In the genomic region with DNA sequence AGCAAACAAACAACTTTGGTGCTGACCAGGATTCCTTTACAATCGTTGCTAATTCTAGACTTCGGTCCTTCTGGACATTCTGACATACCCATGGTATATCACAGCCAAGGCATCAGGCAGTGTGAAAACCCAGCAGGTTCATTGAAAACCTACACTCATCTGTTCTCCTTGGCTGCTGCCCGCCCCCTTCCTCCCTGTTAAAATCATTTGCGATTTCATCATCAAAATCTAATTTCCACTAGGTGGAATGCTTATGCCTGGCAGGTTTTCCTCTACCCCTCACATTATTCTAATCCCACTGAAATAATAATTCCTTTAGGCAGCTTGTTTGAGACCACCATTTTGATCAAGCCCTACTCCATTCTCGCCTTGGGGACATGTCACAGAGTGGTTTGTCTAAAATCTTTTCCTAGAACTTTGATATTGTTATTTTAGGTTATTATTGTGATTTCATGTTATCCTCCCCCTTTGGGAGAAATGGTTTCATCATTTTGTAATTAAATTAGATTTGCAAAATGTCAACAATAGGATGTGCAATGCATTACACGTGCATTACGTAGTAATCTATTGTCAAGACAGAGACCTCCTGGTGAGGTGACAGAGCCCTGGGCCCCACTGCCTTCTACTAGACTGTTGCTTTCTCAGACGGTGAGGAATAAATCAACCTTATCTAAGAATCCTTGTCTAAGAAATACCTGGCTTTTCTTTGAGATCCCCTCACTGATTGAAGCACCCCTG, we compare ENCODE assay signal across 14 cellular contexts. TPM values are rescaled to one million over a fixed set of nuclear protein-coding genes. Genes with fewer than 3 reads are reported as not detected.
A peak's percentile ranks its signal among the peaks of the same experiment; 100 is the strongest.
DNase-seq lines count a peak whose midpoint lies in the region; ATAC-seq and TF ChIP-seq lines count a peak whose summit lies in the region.
"Had no signal": no experiment of that assay in that cellular context is flagged by ENCODE, and none has a peak within 500 bp of the region (broad histone marks: within the 10 kb centered on the region; RNA-seq: fewer than 3 reads in every experiment).

No MANE protein-coding gene starts in this region.

- H3K4me1 ChIP-seq in neutrophil (ENCODE audit: control insufficient read depth in 1 of 2, insufficient read depth in 1 of 2, low read depth in 1 of 2, low read length in 1 of 2) = peaks cover 32 to 48% of the 10 kb centered on the region in 2 experiments

- POLR2A ChIA-PET in activated naive CD8-positive, alpha-beta T cell treated with anti-CD3 and anti-CD28 coated beads, Interleukin-2, amount 10 ng/mL, durations not matched to agents 7 days and 5 days (lab: Charles Lee) = no interaction called here

- DNase-seq in activated naive CD8-positive, alpha-beta T cell treated with anti-CD3 and anti-CD28 coated beads, Interleukin-2, amount 10 ng/mL, durations not matched to agents 7 days and 5 days = peak; percentile 8
- no peak for DNase-seq in activated naive CD8-positive, alpha-beta T cell treated with anti-CD3 and anti-CD28 coated beads, Interleukin-2, amount 50 U/mL, for 24 hours
- no peak for DNase-seq in substantia nigra (lab: John Stamatoyannopoulos, UW)
- DNase-seq: C1 segment of cervical spinal cord, DMS 273 treated with DMSO at 0.1 percent for 48 hours, GDM1, NCI-H1092 treated with DMSO at 0.1 percent for 48 hours, NCI-H524, SHP77 had no signal

- no peaks in the 10 kb centered on the region for H3K9me3 ChIP-seq in neutrophil
- H3K9me3 ChIP-seq: A549 had no signal

- H3K27ac ChIP-seq in neutrophil = peak overlapping the region; percentile 59
- H3K27ac ChIP-seq in substantia nigra (ENCODE audit: low read depth, low read length, poor library complexity, severe bottlenecking) = no peak overlapping the region
- H3K27ac ChIP-seq: A549 had no signal

- no peak overlapping the region for H3K4me3 ChIP-seq in neutrophil (ENCODE audit: low read depth in 1 of 2, low read length in 1 of 2)
- H3K4me3 ChIP-seq: A549 had no signal

- H3K36me3 ChIP-seq in neutrophil = peaks cover 38% of the 10 kb centered on the region

- H3K4me1 Mint-ChIP-seq in activated naive CD8-positive, alpha-beta T cell treated with anti-CD3 and anti-CD28 coated beads, Interleukin-2, amount 10 ng/mL, durations not matched to agents 7 days and 5 days = peaks cover 8% of the 10 kb centered on the region
- peaks cover 11% of the 10 kb centered on the region for H3K4me1 Mint-ChIP-seq in activated naive CD8-positive, alpha-beta T cell treated with anti-CD3 and anti-CD28 coated beads, Interleukin-2, amount 50 U/mL, for 24 hours
- peaks cover 33% of the 10 kb centered on the region for H3K4me1 Mint-ChIP-seq in dendritic cell treated with granulocyte-macrophage colony-stimulating factor and Interleukin-4, amounts not matched to agents 40 ng/mL and 50 ng/mL, for 4 days (ENCODE audit: low read depth)

- H3K27ac Mint-ChIP-seq in activated naive CD8-positive, alpha-beta T cell treated with anti-CD3 and anti-CD28 coated beads, Interleukin-2, amount 10 ng/mL, durations not matched to agents 7 days and 5 days = no peak overlapping the region
- H3K27ac Mint-ChIP-seq in activated naive CD8-positive, alpha-beta T cell treated with anti-CD3 and anti-CD28 coated beads, Interleukin-2, amount 50 U/mL, for 24 hours = no peak overlapping the region
- H3K27ac Mint-ChIP-seq in dendritic cell treated with granulocyte-macrophage colony-stimulating factor and Interleukin-4, amounts not matched to agents 40 ng/mL and 50 ng/mL, for 4 days = peak overlapping the region; percentile 62

- H3K36me3 Mint-ChIP-seq in activated naive CD8-positive, alpha-beta T cell treated with anti-CD3 and anti-CD28 coated beads, Interleukin-2, amount 10 ng/mL, durations not matched to agents 7 days and 5 days = peaks cover 12% of the 10 kb centered on the region
- H3K36me3 Mint-ChIP-seq in activated naive CD8-positive, alpha-beta T cell treated with anti-CD3 and anti-CD28 coated beads, Interleukin-2, amount 50 U/mL, for 24 hours (ENCODE audit: low read depth) = peaks cover 8% of the 10 kb centered on the region
- no peaks in the 10 kb centered on the region for H3K36me3 Mint-ChIP-seq in dendritic cell treated with granulocyte-macrophage colony-stimulating factor and Interleukin-4, amounts not matched to agents 40 ng/mL and 50 ng/mL, for 4 days (ENCODE audit: low read depth)

- ATAC-seq in activated naive CD8-positive, alpha-beta T cell treated with anti-CD3 and anti-CD28 coated beads, Interleukin-2, amount 10 ng/mL, durations not matched to agents 7 days and 5 days (ENCODE audit: low read depth) = no peak
- ATAC-seq in activated naive CD8-positive, alpha-beta T cell treated with anti-CD3 and anti-CD28 coated beads, Interleukin-2, amount 50 U/mL, for 24 hours = no peak
- ATAC-seq in HG02588 (IDR thresholded peaks at IDR 0.05; ENCODE audit: unreplicated experiment) (no peak), HG03442 (IDR thresholded peaks at IDR 0.05; ENCODE audit: unreplicated experiment) (no peak)
- ATAC-seq: A549 had no signal

- no peaks in the 10 kb centered on the region for H3K9me3 Mint-ChIP-seq in activated naive CD8-positive, alpha-beta T cell treated with anti-CD3 and anti-CD28 coated beads, Interleukin-2, amount 10 ng/mL, durations not matched to agents 7 days and 5 days
- no peaks in the 10 kb centered on the region for H3K9me3 Mint-ChIP-seq in activated naive CD8-positive, alpha-beta T cell treated with anti-CD3 and anti-CD28 coated beads, Interleukin-2, amount 50 U/mL, for 24 hours
- H3K9me3 Mint-ChIP-seq in dendritic cell treated with granulocyte-macrophage colony-stimulating factor and Interleukin-4, amounts not matched to agents 40 ng/mL and 50 ng/mL, for 4 days = no peaks in the 10 kb centered on the region

- TF ChIP-seq CTCF in neutrophil (IDR thresholded peaks at IDR 0.05) = no peak

- no peaks in the 10 kb centered on the region for H3K27me3 ChIP-seq in neutrophil

- H3K27me3 Mint-ChIP-seq in activated naive CD8-positive, alpha-beta T cell treated with anti-CD3 and anti-CD28 coated beads, Interleukin-2, amount 10 ng/mL, durations not matched to agents 7 days and 5 days = no peaks in the 10 kb centered on the region
- no peaks in the 10 kb centered on the region for H3K27me3 Mint-ChIP-seq in activated naive CD8-positive, alpha-beta T cell treated with anti-CD3 and anti-CD28 coated beads, Interleukin-2, amount 50 U/mL, for 24 hours
- H3K27me3 Mint-ChIP-seq in dendritic cell treated with granulocyte-macrophage colony-stimulating factor and Interleukin-4, amounts not matched to agents 40 ng/mL and 50 ng/mL, for 4 days = no peaks in the 10 kb centered on the region

- H3K4me3 Mint-ChIP-seq in activated naive CD8-positive, alpha-beta T cell treated with anti-CD3 and anti-CD28 coated beads, Interleukin-2, amount 10 ng/mL, durations not matched to agents 7 days and 5 days = no peak overlapping the region
- H3K4me3 Mint-ChIP-seq in activated naive CD8-positive, alpha-beta T cell treated with anti-CD3 and anti-CD28 coated beads, Interleukin-2, amount 50 U/mL, for 24 hours = no peak overlapping the region
- H3K4me3 Mint-ChIP-seq in dendritic cell treated with granulocyte-macrophage colony-stimulating factor and Interleukin-4, amounts not matched to agents 40 ng/mL and 50 ng/mL, for 4 days = no peak overlapping the region

- intact Hi-C loops in dendritic cell treated with granulocyte-macrophage colony-stimulating factor and Interleukin-4, amounts not matched to agents 40 ng/mL and 50 ng/mL, for 4 days (cut with micrococcal nuclease) = loop anchor here (10.0 kb wide), 1 partner anchor 52 kb away; no protein-coding TSS in a partner anchor

RNA-seq across cellular contexts. Expression of a gene that starts 31.0 kb away (rescaled TPM):
- 1 to 10 TPM; 1.2 TPM for total RNA-seq in activated naive CD8-positive, alpha-beta T cell treated with anti-CD3 and anti-CD28 coated beads, Interleukin-2, amount 10 ng/mL, durations not matched to agents 7 days and 5 days
